In genomic region chr5:181133083-181133482, GRCh38 we compare ENCODE assay signal across 24 cellular contexts. TPM values are rescaled to one million over a fixed set of nuclear protein-coding genes. Genes with fewer than 3 reads are reported as not detected.
"Had no signal": no experiment of that assay in that cellular context is flagged by ENCODE, and none has a peak within 500 bp of the region (broad histone marks: within the 10 kb centered on the region; RNA-seq: fewer than 3 reads in every experiment).

No MANE protein-coding gene starts in this region.

- DNase-seq: activated CD4-positive, alpha-beta T cell treated with anti-CD3 and anti-CD28 coated beads for 48 hours; activated CD4-positive, alpha-beta T cell treated with anti-CD3 and anti-CD28 coated beads, Interleukin-2, amount 50 U/mL, for 4 hours; activated CD4-positive, CD25-positive, alpha-beta regulatory T cell treated with anti-CD3 and anti-CD28 coated beads, Interleukin-2, amount 50 U/mL, for 72 hours; activated CD8-positive, alpha-beta T cell treated with anti-CD3 and anti-CD28 coated beads, Interleukin-2, amount 10 ng/mL, durations not matched to agents 7 days and 5 days; activated gamma-delta T cell; activated naive CD4-positive, alpha-beta T cell treated with anti-CD3 and anti-CD28 coated beads for 36 hours; activated T-cell treated with anti-CD3 and anti-CD28 coated beads, Interleukin-2, amount 50 U/mL, for 4 hours; cerebellar nuclear complex; KG1; MV-4-11; NCI-H1092 treated with DMSO at 0.1 percent for 48 hours; NCI-H1436; NCI-H1694 treated with DMSO at 0.1 percent for 48 hours; NCI-H2029 treated with DMSO at 0.1 percent for 48 hours; NCI-H446 treated with DMSO at 0.1 percent for 48 hours; NCI-H524 treated with DMSO at 0.1 percent for 48 hours; NCI-H774; SIG-M5; T-helper 17 cell; T-helper 9 cell had no signal

- H3K27ac ChIP-seq: brain microvascular endothelial cell, cardiac muscle cell had no signal

- H3K36me3 ChIP-seq: brain microvascular endothelial cell, cardiac muscle cell, MG63 had no signal

- H3K27me3 ChIP-seq: cardiac muscle cell had no signal

- ATAC-seq: activated CD8-positive, alpha-beta T cell treated with anti-CD3 and anti-CD28 coated beads, Interleukin-2, amount 10 ng/mL, durations not matched to agents 7 days and 5 days; activated T-cell treated with anti-CD3 and anti-CD28 coated beads, Interleukin-2, amount 50 U/mL, for 4 hours; T-helper 17 cell; WTC11 had no signal

- H3K4me3 ChIP-seq: cardiac muscle cell, MG63 had no signal

RNA-seq across cellular contexts. Expression of gene OR2V1, which starts 2.1 kb away (rescaled TPM):
- total RNA-seq: activated CD8-positive, alpha-beta T cell treated with anti-CD3 and anti-CD28 coated beads, Interleukin-2, amount 10 ng/mL, durations not matched to agents 7 days and 5 days; activated naive CD4-positive, alpha-beta T cell treated with anti-CD3 and anti-CD28 coated beads for 36 hours; activated T-cell treated with anti-CD3 and anti-CD28 coated beads, Interleukin-2, amount 50 U/mL, for 4 hours; cardiac muscle cell; T-helper 17 cell; WTC11 had no signal
- polyA plus RNA-seq: cardiac muscle cell had no signal

RNA-seq across cellular contexts. Expression of gene OR2V2, which starts 14.3 kb away (rescaled TPM):
- total RNA-seq: activated CD8-positive, alpha-beta T cell treated with anti-CD3 and anti-CD28 coated beads, Interleukin-2, amount 10 ng/mL, durations not matched to agents 7 days and 5 days; activated naive CD4-positive, alpha-beta T cell treated with anti-CD3 and anti-CD28 coated beads for 36 hours; activated T-cell treated with anti-CD3 and anti-CD28 coated beads, Interleukin-2, amount 50 U/mL, for 4 hours; cardiac muscle cell; T-helper 17 cell; WTC11 had no signal
- polyA plus RNA-seq: cardiac muscle cell had no signal
